ENCODE assay signal across 1 cellular context in genomic region chr6:31791324-31792089, GRCh38.
TF ChIP-seq lines count a peak whose summit lies in the region.

No MANE protein-coding gene starts in this region.

TF ChIP-seq in H1, 55 proteins besides CTCF, POLR2A, EP300 and RAD21:
- TF ChIP-seq HDAC2 (IDR thresholded peaks at IDR 0.05; ENCODE audit: borderline replicate concordance in 1 of 2, low read depth in 2 of 2, low read length in 2 of 2): no peak
- TF ChIP-seq RFX5 (IDR thresholded peaks at IDR 0.05; ENCODE audit: borderline replicate concordance, low read depth, low read length): no peak
- peak; percentile 15; the same call in 1 of the 2 replicates for TF ChIP-seq TEAD4 (IDR thresholded peaks at IDR 0.05; ENCODE audit: low read depth, low read length)
- no peak for TF ChIP-seq CBX5 (IDR thresholded peaks at IDR 0.05; ENCODE audit: low read depth, low read length)
- peak; percentile 83 to 91; a peak in 2 of 4 replicates for TF ChIP-seq SIN3A (conservative IDR thresholded peaks at IDR 0.05 in 1 of 2, IDR thresholded peaks at IDR 0.05 in 1 of 2; ENCODE audit: low read depth in 1 of 2, low read length in 2 of 2)
- TF ChIP-seq RNF2 (IDR thresholded peaks at IDR 0.05; ENCODE audit: borderline replicate concordance, low read depth, low read length, missing control alignments, poor library complexity, severe bottlenecking): no peak
- TF ChIP-seq TBP (IDR thresholded peaks at IDR 0.05; ENCODE audit: low read depth, low read length): no peak
- TF ChIP-seq ATF2 (IDR thresholded peaks at IDR 0.05; ENCODE audit: low read length): no peak
- TF ChIP-seq JUND (IDR thresholded peaks at IDR 0.05; ENCODE audit: low read length): no peak
- 0 out of 2 replicates have a peak, but pooled peaks have one; percentile 10 for TF ChIP-seq CREB1 (IDR thresholded peaks at IDR 0.05)
- TF ChIP-seq POLR2AphosphoS5 (IDR thresholded peaks at IDR 0.05; ENCODE audit: low read depth, low read length): no peak
- TF ChIP-seq NRF1 (IDR thresholded peaks at IDR 0.05; ENCODE audit: low read depth, low read length): no peak
